In the genomic region with DNA sequence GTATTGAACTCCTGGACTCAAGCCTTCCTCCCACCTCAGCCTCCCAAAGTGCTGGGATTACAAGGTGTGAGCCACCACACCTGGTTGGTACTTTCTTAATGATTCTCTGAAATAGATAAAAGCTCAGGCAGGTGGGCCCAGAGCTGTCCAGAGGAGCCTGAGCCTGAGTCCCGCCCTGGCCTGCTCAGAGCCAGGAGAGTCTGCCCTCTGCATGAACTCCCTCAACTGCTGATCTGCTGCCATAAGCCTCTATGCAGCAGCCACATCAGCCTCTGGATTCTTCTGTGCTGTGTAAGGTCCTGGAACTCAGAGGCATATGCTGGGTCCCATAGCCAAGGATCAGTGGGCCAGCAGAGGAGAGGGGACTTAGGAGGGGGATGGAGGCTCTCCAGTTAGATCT, we compare ENCODE assay signal across 8 cellular contexts. TPM values are rescaled to one million over a fixed set of nuclear protein-coding genes. Genes with fewer than 3 reads are reported as not detected.
DNase-seq lines count a peak whose midpoint lies in the region; ATAC-seq and TF ChIP-seq lines count a peak whose summit lies in the region.

No MANE protein-coding gene starts in this region.

- H3K27me3 ChIP-seq in HCT116 (ENCODE audit: insufficient read depth, low read length) (no peaks in the 10 kb centered on the region), left ventricle myocardium inferior (ENCODE audit: low read depth) (no peaks in the 10 kb centered on the region)

- H3K27ac ChIP-seq in HCT116 (ENCODE audit: low read depth, low read length) = no peak overlapping the region; the same call in 1 of the 2 replicates
- H3K27ac ChIP-seq in left ventricle myocardium inferior (replicated peaks) = peak overlapping the region; percentile 97

- BruUV-seq in HCT116 (replicated peaks; lab: Mats Ljungman, UMichigan) = no TSS peak

- H3K4me3 ChIP-seq in HCT116 (replicated peaks in 1 of 2; ENCODE audit: low read depth in 1 of 2, low read length in 2 of 2) (no peak overlapping the region), left ventricle myocardium inferior (no peak overlapping the region)

- H3K27ac Mint-ChIP-seq in activated naive CD8-positive, alpha-beta T cell treated with anti-CD3 and anti-CD28 coated beads, Interleukin-2, amount 10 ng/mL, durations not matched to agents 7 days and 5 days = peak overlapping the region; percentile 86
- peak overlapping the region; percentile 78 for H3K27ac Mint-ChIP-seq in stimulated activated memory B cell treated with anti-CD40 and anti-IgM and Interleukin-4, amounts not matched to agents 10 μg/mL and 1 μg/mL and 100 μg/mL, for 72 hours

- TF ChIP-seq RAD21 in HCT116 (IDR thresholded peaks at IDR 0.05; ENCODE audit: low read depth) = no peak

- no peak for TF ChIP-seq CTCF in HCT116 (IDR thresholded peaks at IDR 0.05 in 2 of 3, conservative IDR thresholded peaks at IDR 0.05 in 1 of 3; ENCODE audit: borderline replicate concordance in 1 of 3, insufficient read depth in 1 of 3, low read depth in 2 of 3, low read length in 2 of 3)
- TF ChIP-seq CTCF in left ventricle myocardium inferior (IDR thresholded peaks at IDR 0.05; ENCODE audit: borderline replicate concordance) = no peak
- TF ChIP-seq CTCF in GM20000 (IDR thresholded peaks at IDR 0.05; ENCODE audit: extremely low read depth, missing control alignments) = no peak

- no peaks in the 10 kb centered on the region for H3K27me3 Mint-ChIP-seq in activated naive CD8-positive, alpha-beta T cell treated with anti-CD3 and anti-CD28 coated beads, Interleukin-2, amount 10 ng/mL, durations not matched to agents 7 days and 5 days
- H3K27me3 Mint-ChIP-seq in stimulated activated memory B cell treated with anti-CD40 and anti-IgM and Interleukin-4, amounts not matched to agents 10 μg/mL and 1 μg/mL and 100 μg/mL, for 72 hours = no peaks in the 10 kb centered on the region

- H3K4me3 Mint-ChIP-seq in activated naive CD8-positive, alpha-beta T cell treated with anti-CD3 and anti-CD28 coated beads, Interleukin-2, amount 10 ng/mL, durations not matched to agents 7 days and 5 days = peak overlapping the region; percentile 28
- H3K4me3 Mint-ChIP-seq in stimulated activated memory B cell treated with anti-CD40 and anti-IgM and Interleukin-4, amounts not matched to agents 10 μg/mL and 1 μg/mL and 100 μg/mL, for 72 hours = peak overlapping the region; percentile 3

- DNase-seq in HCT116 (ENCODE audit: low read depth, low spot score) (no peak), left ventricle myocardium inferior (peak; percentile 65), DMS 273 (lab: John Stamatoyannopoulos, UW; ENCODE audit: unreplicated experiment) (no peak), KG1 (lab: John Stamatoyannopoulos, UW) (no peak), GM20000 (ENCODE audit: low spot score) (no peak), HEK293T (ENCODE audit: extremely low spot score) (no peak)
- DNase-seq in activated naive CD8-positive, alpha-beta T cell treated with anti-CD3 and anti-CD28 coated beads, Interleukin-2, amount 10 ng/mL, durations not matched to agents 7 days and 5 days = no peak

- no peaks in the 10 kb centered on the region for H3K9me3 Mint-ChIP-seq in activated naive CD8-positive, alpha-beta T cell treated with anti-CD3 and anti-CD28 coated beads, Interleukin-2, amount 10 ng/mL, durations not matched to agents 7 days and 5 days
- H3K9me3 Mint-ChIP-seq in stimulated activated memory B cell treated with anti-CD40 and anti-IgM and Interleukin-4, amounts not matched to agents 10 μg/mL and 1 μg/mL and 100 μg/mL, for 72 hours = no peaks in the 10 kb centered on the region

- H3K4me1 ChIP-seq in HCT116 (ENCODE audit: control insufficient read depth in 1 of 2, insufficient read depth in 2 of 2, low read length in 2 of 2) = peaks cover 32 to 40% of the 10 kb centered on the region in 2 experiments
- peaks cover 99% of the 10 kb centered on the region for H3K4me1 ChIP-seq in left ventricle myocardium inferior

- no peaks in the 10 kb centered on the region for H3K36me3 Mint-ChIP-seq in activated naive CD8-positive, alpha-beta T cell treated with anti-CD3 and anti-CD28 coated beads, Interleukin-2, amount 10 ng/mL, durations not matched to agents 7 days and 5 days
- H3K36me3 Mint-ChIP-seq in stimulated activated memory B cell treated with anti-CD40 and anti-IgM and Interleukin-4, amounts not matched to agents 10 μg/mL and 1 μg/mL and 100 μg/mL, for 72 hours = no peaks in the 10 kb centered on the region

- CTCF ChIA-PET in HCT116 (lab: Charles Lee) (no interaction called here), HEK293T (lab: Yijun Ruan, JAX) (no interaction called here)

- H3K4me1 Mint-ChIP-seq in activated naive CD8-positive, alpha-beta T cell treated with anti-CD3 and anti-CD28 coated beads, Interleukin-2, amount 10 ng/mL, durations not matched to agents 7 days and 5 days = peaks cover 69% of the 10 kb centered on the region
- peaks cover 76% of the 10 kb centered on the region for H3K4me1 Mint-ChIP-seq in stimulated activated memory B cell treated with anti-CD40 and anti-IgM and Interleukin-4, amounts not matched to agents 10 μg/mL and 1 μg/mL and 100 μg/mL, for 72 hours

- H3K9me2 ChIP-seq in HCT116 (ENCODE audit: insufficient read depth) = no peaks in the 10 kb centered on the region

- peak overlapping the region; percentile 47 for H3K4me2 ChIP-seq in HCT116 (ENCODE audit: low read length)

- RAD21 ChIA-PET in HCT116 (lab: Charles Lee; ENCODE audit: low non-redundant PET in 1 of 2, low total read pairs in 2 of 2, uncharacterized antibody in 2 of 2, unreplicated experiment in 2 of 2) = no interaction called here

- intact Hi-C loops in HCT116 (cut with micrococcal nuclease) (no loop called here), left ventricle myocardium inferior (cut with micrococcal nuclease) (no loop called here)

- H2AFZ ChIP-seq in HCT116 (ENCODE audit: low read depth, low read length, poor library complexity, severe bottlenecking) = no peak overlapping the region

- H4K20me1 ChIP-seq in HCT116 (ENCODE audit: insufficient read depth) = no peaks in the 10 kb centered on the region

- H3K36me3 ChIP-seq in HCT116 (ENCODE audit: control insufficient read depth in 1 of 2, insufficient read depth in 2 of 2, low read length in 2 of 2) (no peaks in the 10 kb centered on the region), left ventricle myocardium inferior (no peaks in the 10 kb centered on the region)

- ATAC-seq in HCT116 = no peak
- ATAC-seq in activated naive CD8-positive, alpha-beta T cell treated with anti-CD3 and anti-CD28 coated beads, Interleukin-2, amount 10 ng/mL, durations not matched to agents 7 days and 5 days (ENCODE audit: low read depth) = no peak
- ATAC-seq in stimulated activated memory B cell treated with anti-CD40 and anti-IgM and Interleukin-4, amounts not matched to agents 10 μg/mL and 1 μg/mL and 100 μg/mL, for 72 hours = no peak

- no peak overlapping the region; the same call in 1 of the 2 replicates for H3K9ac ChIP-seq in HCT116 (ENCODE audit: low read length)

- H3K79me2 ChIP-seq in HCT116 (ENCODE audit: insufficient read depth, low read length) = no peaks in the 10 kb centered on the region

- TF ChIP-seq POLR2A in HCT116 (IDR thresholded peaks at IDR 0.05; ENCODE audit: borderline replicate concordance, extremely low read depth, insufficient read depth, insufficient read length) = no peak

- POLR2A ChIA-PET in HCT116 (lab: Charles Lee) = no interaction called here
- POLR2A ChIA-PET in activated naive CD8-positive, alpha-beta T cell treated with anti-CD3 and anti-CD28 coated beads, Interleukin-2, amount 10 ng/mL, durations not matched to agents 7 days and 5 days (lab: Charles Lee) = interaction anchor here (0.5 to 13.6 kb wide), 3 partner anchors 10 to 25 kb away, joined by 4 to 256 read pairs (median 102); partner anchors contain the start of gene DDIT4
- POLR2A ChIA-PET in HEK293T (lab: Yijun Ruan, JAX) = interaction anchor here (0.7 to 12.3 kb wide), 2 partner anchors 24 to 51 kb away, joined by 3 to 317 read pairs; partner anchors contain the start of gene DDIT4

- H3K9me3 ChIP-seq in HCT116 (ENCODE audit: control insufficient read depth in 1 of 2, insufficient read depth in 1 of 2, low read depth in 1 of 2, low read length in 2 of 2) (no peaks in the 10 kb centered on the region), left ventricle myocardium inferior (replicated peaks) (no peaks in the 10 kb centered on the region)

TF ChIP-seq in HCT116, 20 proteins besides CTCF, POLR2A, EP300 and RAD21 (continues in another document):
- TF ChIP-seq SP1 (IDR thresholded peaks at IDR 0.05; ENCODE audit: low read depth) (no peak), EZH2phosphoT487 (IDR thresholded peaks at IDR 0.05; ENCODE audit: borderline replicate concordance) (no peak), EGR1 (IDR thresholded peaks at IDR 0.05; ENCODE audit: low read depth) (no peak), CEBPB (IDR thresholded peaks at IDR 0.05; ENCODE audit: low read depth) (no peak), ZFX (IDR thresholded peaks at IDR 0.05) (no peak), POLR2AphosphoS5 (IDR thresholded peaks at IDR 0.05; ENCODE audit: low read depth, low read length) (no peak), FOSL1 (IDR thresholded peaks at IDR 0.05; ENCODE audit: low read depth) (no peak), CBX3 (IDR thresholded peaks at IDR 0.05; ENCODE audit: low read depth) (no peak)

TF ChIP-seq in HEK293T, 16 proteins besides CTCF, POLR2A, EP300 and RAD21:
- TF ChIP-seq FOXK2 (IDR thresholded peaks at IDR 0.05) (no peak), ARNT (IDR thresholded peaks at IDR 0.05) (no peak), TARDBP (IDR thresholded peaks at IDR 0.05) (no peak), LEF1 (IDR thresholded peaks at IDR 0.05; ENCODE audit: borderline replicate concordance) (no peak), FOXA1 (IDR thresholded peaks at IDR 0.05) (no peak), BHLHE40 (IDR thresholded peaks at IDR 0.05; ENCODE audit: borderline replicate concordance) (no peak), ZNF384 (IDR thresholded peaks at IDR 0.05) (no peak), ELF4 (IDR thresholded peaks at IDR 0.05) (no peak)

RNA-seq across cellular contexts. Expression of gene DDIT4, which starts 23.1 kb away (rescaled TPM):
- 462 TPM for total RNA-seq in HCT116 (2021; ENCODE audit: unreplicated experiment)
- polyA plus RNA-seq in HCT116 (2012) = 1,030 and 1,103 TPM in 2 replicates
- total RNA-seq in activated naive CD8-positive, alpha-beta T cell treated with anti-CD3 and anti-CD28 coated beads, Interleukin-2, amount 10 ng/mL, durations not matched to agents 7 days and 5 days = 100 to 1,000 TPM; 150 to 159 TPM
- total RNA-seq in left ventricle myocardium inferior = 66.3 TPM

RNA-seq across cellular contexts. Expression of gene ASCC1, which starts 34.6 kb away (rescaled TPM):
- total RNA-seq in HCT116 (2021; ENCODE audit: unreplicated experiment) = 34.5 TPM
- polyA plus RNA-seq in HCT116 (2012) = 21.8 and 28.4 TPM in 2 replicates
- 10 to 100 TPM; 28.5 to 34.4 TPM for total RNA-seq in activated naive CD8-positive, alpha-beta T cell treated with anti-CD3 and anti-CD28 coated beads, Interleukin-2, amount 10 ng/mL, durations not matched to agents 7 days and 5 days
- 37.0 TPM for total RNA-seq in left ventricle myocardium inferior

RNA-seq across cellular contexts. Expression of gene ANAPC16, which starts 34.9 kb away (rescaled TPM):
- total RNA-seq in HCT116 (2021; ENCODE audit: unreplicated experiment) = 71.1 TPM
- polyA plus RNA-seq in HCT116 (2012) = 64.1 and 72.3 TPM in 2 replicates
- 10 to 100 TPM; 89.2 to 89.8 TPM for total RNA-seq in activated naive CD8-positive, alpha-beta T cell treated with anti-CD3 and anti-CD28 coated beads, Interleukin-2, amount 10 ng/mL, durations not matched to agents 7 days and 5 days
- 256 TPM for total RNA-seq in left ventricle myocardium inferior
